In the genomic region with DNA sequence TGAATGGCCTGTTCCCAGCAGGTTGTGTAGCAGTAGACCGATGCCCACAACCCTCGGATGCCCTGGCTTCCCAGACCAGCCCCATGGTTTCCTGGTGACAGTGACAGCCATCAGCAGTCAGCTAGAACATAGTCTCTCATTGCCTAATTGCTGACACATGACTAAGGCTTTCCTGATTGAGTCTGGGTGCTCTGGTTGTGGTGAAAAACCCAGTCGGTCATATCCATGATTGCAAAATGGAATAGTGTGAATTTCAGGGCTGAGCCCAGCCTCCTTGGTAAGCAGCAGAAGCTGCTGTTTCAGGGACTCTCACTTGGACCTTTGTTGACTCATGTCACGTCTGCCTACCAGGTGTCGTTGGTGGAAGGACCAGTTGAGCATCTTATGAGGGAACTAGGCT, we compare ENCODE assay signal across 13 cellular contexts. TPM values are rescaled to one million over a fixed set of nuclear protein-coding genes. Genes with fewer than 3 reads are reported as not detected.
DNase-seq lines count a peak whose midpoint lies in the region; ATAC-seq and FAIRE-seq lines count a peak whose summit lies in the region.
"Had no signal": no experiment of that assay in that cellular context is flagged by ENCODE, and none has a peak within 500 bp of the region (broad histone marks: within the 10 kb centered on the region; RNA-seq: fewer than 3 reads in every experiment).

No MANE protein-coding gene starts in this region.

- H3K27ac Mint-ChIP-seq in activated CD4-positive, alpha-beta T cell treated with anti-CD3 and anti-CD28 coated beads, Interleukin-2, amount 10 ng/mL, durations not matched to agents 7 days and 5 days: no peak overlapping the region
- H3K27ac Mint-ChIP-seq: activated B cell treated with CpG ODN at 0.5 μM for 24 hours; activated naive CD8-positive, alpha-beta T cell treated with anti-CD3 and anti-CD28 coated beads, Interleukin-2, amount 50 U/mL, for 24 hours; naive B cell had no signal

- no peak for FAIRE-seq in small intestine (lab: Jason Lieb, UNC)
- FAIRE-seq: HTR-8/SVneo had no signal

- no peaks in the 10 kb centered on the region for H3K4me1 Mint-ChIP-seq in activated CD4-positive, alpha-beta T cell treated with anti-CD3 and anti-CD28 coated beads, Interleukin-2, amount 10 ng/mL, durations not matched to agents 7 days and 5 days
- H3K4me1 Mint-ChIP-seq: activated B cell treated with CpG ODN at 0.5 μM for 24 hours; activated naive CD8-positive, alpha-beta T cell treated with anti-CD3 and anti-CD28 coated beads, Interleukin-2, amount 50 U/mL, for 24 hours had no signal

- H3K4me1 ChIP-seq in adipocyte (ENCODE audit: control insufficient read depth, insufficient read depth, low read length) (peaks cover 18% of the 10 kb centered on the region), small intestine (ENCODE audit: control insufficient read depth in 2 of 2, insufficient read depth in 1 of 2, low read depth in 1 of 2, low read length in 1 of 2) (peaks cover 0 to 2% of the 10 kb centered on the region in 2 donors)

- CTCF ChIA-PET in activated CD4-positive, alpha-beta T cell treated with anti-CD3 and anti-CD28 coated beads, Interleukin-2, amount 10 ng/mL, durations not matched to agents 7 days and 5 days (lab: Charles Lee): no interaction called here

- intact Hi-C loops in left ventricle myocardium superior (cut with micrococcal nuclease): loop anchor here (5.0 kb wide), 1 partner anchor 34 kb away; a partner anchor contains a TSS

- H3K4me3 ChIP-seq in adipocyte (ENCODE audit: low read length) (no peak overlapping the region), small intestine (ENCODE audit: low read depth in 1 of 2, low read length in 2 of 2) (no peak overlapping the region)

- H3K36me3 ChIP-seq in adipocyte (ENCODE audit: control insufficient read depth, insufficient read depth, low read length, severe bottlenecking): peaks cover 51% of the 10 kb centered on the region
- peaks cover 0 to 4% of the 10 kb centered on the region in 2 donors for H3K36me3 ChIP-seq in small intestine (ENCODE audit: control insufficient read depth in 2 of 2, insufficient read depth in 2 of 2, low read length in 2 of 2)

- peak overlapping the region in 1 of 2 donors; percentile 37 for H3K27ac ChIP-seq in small intestine (ENCODE audit: low read depth in 1 of 2, low read length in 1 of 2)

- POLR2A ChIA-PET in activated CD4-positive, alpha-beta T cell treated with anti-CD3 and anti-CD28 coated beads, Interleukin-2, amount 10 ng/mL, durations not matched to agents 7 days and 5 days (lab: Charles Lee): no interaction called here

- H3K36me3 Mint-ChIP-seq in activated CD4-positive, alpha-beta T cell treated with anti-CD3 and anti-CD28 coated beads, Interleukin-2, amount 10 ng/mL, durations not matched to agents 7 days and 5 days (ENCODE audit: low read depth): peaks cover 5% of the 10 kb centered on the region

- H3K4me3 Mint-ChIP-seq in activated CD4-positive, alpha-beta T cell treated with anti-CD3 and anti-CD28 coated beads, Interleukin-2, amount 10 ng/mL, durations not matched to agents 7 days and 5 days: no peak overlapping the region
- H3K4me3 Mint-ChIP-seq: activated B cell treated with CpG ODN at 0.5 μM for 24 hours; activated naive CD8-positive, alpha-beta T cell treated with anti-CD3 and anti-CD28 coated beads, Interleukin-2, amount 50 U/mL, for 24 hours; naive B cell had no signal

- DNase-seq in HT1080 (ENCODE audit: low read depth): peak; percentile 20
- peak; percentile 80 for DNase-seq in adipocyte (ENCODE audit: low read depth)
- no peak for DNase-seq in left ventricle myocardium superior
- peak; percentile 31 for DNase-seq in small intestine
- no peak for DNase-seq in activated gamma-delta T cell treated with Interleukin-2 at 50 U/mL for 16 hours
- DNase-seq in activated CD4-positive, alpha-beta T cell treated with anti-CD3 and anti-CD28 coated beads, Interleukin-2, amount 10 ng/mL, durations not matched to agents 7 days and 5 days: no peak
- DNase-seq: activated B cell treated with CpG ODN at 0.5 μM for 24 hours; activated naive CD8-positive, alpha-beta T cell treated with anti-CD3 and anti-CD28 coated beads, Interleukin-2, amount 50 U/mL, for 24 hours; naive B cell; NCI-H446 treated with DMSO at 0.1 percent for 48 hours had no signal

- H3K27me3 Mint-ChIP-seq in activated CD4-positive, alpha-beta T cell treated with anti-CD3 and anti-CD28 coated beads, Interleukin-2, amount 10 ng/mL, durations not matched to agents 7 days and 5 days: no peaks in the 10 kb centered on the region
- H3K27me3 Mint-ChIP-seq: activated B cell treated with CpG ODN at 0.5 μM for 24 hours; activated naive CD8-positive, alpha-beta T cell treated with anti-CD3 and anti-CD28 coated beads, Interleukin-2, amount 50 U/mL, for 24 hours; naive B cell had no signal

- peak; percentile 76 for ATAC-seq in left ventricle myocardium superior
- ATAC-seq in HG03108 (IDR thresholded peaks at IDR 0.05; ENCODE audit: unreplicated experiment): no peak
- no peak for ATAC-seq in HG02571 (IDR thresholded peaks at IDR 0.05; ENCODE audit: unreplicated experiment)
- ATAC-seq: activated naive CD8-positive, alpha-beta T cell treated with anti-CD3 and anti-CD28 coated beads, Interleukin-2, amount 50 U/mL, for 24 hours had no signal

- WGBS in small intestine, 3 donors: 62 to 79% (median 74%) methylated on average over 5 of the region's 5 CpGs

- H3K27me3 ChIP-seq in adipocyte (replicated peaks; ENCODE audit: control insufficient read depth, insufficient read depth, low read length) (no peaks in the 10 kb centered on the region), small intestine (ENCODE audit: control insufficient read depth in 2 of 2, insufficient read depth in 2 of 2, low read length in 2 of 2) (no peaks in the 10 kb centered on the region)

- no peaks in the 10 kb centered on the region for H3K9me3 Mint-ChIP-seq in activated CD4-positive, alpha-beta T cell treated with anti-CD3 and anti-CD28 coated beads, Interleukin-2, amount 10 ng/mL, durations not matched to agents 7 days and 5 days
- H3K9me3 Mint-ChIP-seq: activated B cell treated with CpG ODN at 0.5 μM for 24 hours; activated naive CD8-positive, alpha-beta T cell treated with anti-CD3 and anti-CD28 coated beads, Interleukin-2, amount 50 U/mL, for 24 hours; naive B cell had no signal

- H3K9me3 ChIP-seq in adipocyte (ENCODE audit: control insufficient read depth, low read length) (no peaks in the 10 kb centered on the region), small intestine (ENCODE audit: control insufficient read depth, low read depth) (no peaks in the 10 kb centered on the region)

- no peak overlapping the region for H3K9ac ChIP-seq in adipocyte (ENCODE audit: low read length)

RNA-seq across cellular contexts. Expression of a gene that starts 36.6 kb away (rescaled TPM):
- 66.8 and 77.2 TPM in 2 replicates for total RNA-seq in HT1080 (2014; rRNA removed; shearing (Covaris generic))
- polyA plus RNA-seq in HT1080 (2015; cell fraction: cytosol; rRNA removed): 25.0 and 25.1 TPM in 2 replicates
- 57.6 and 62.5 TPM in 2 replicates for polyA plus RNA-seq in HT1080 (2015; cell fraction: nucleus; rRNA removed)
- total RNA-seq in left ventricle myocardium superior: 45.7 TPM
- 100 to 1,000 TPM; 148 to 461 (median 376) TPM for polyA plus RNA-seq in small intestine
- total RNA-seq in activated CD4-positive, alpha-beta T cell treated with anti-CD3 and anti-CD28 coated beads, Interleukin-2, amount 10 ng/mL, durations not matched to agents 7 days and 5 days: 10 to 100 TPM; 29.9 to 37.1 TPM

RNA-seq across cellular contexts. Expression of a gene that starts 42.9 kb away (rescaled TPM):
- total RNA-seq in HT1080 (2014; rRNA removed; shearing (Covaris generic)): 6.6 and 16.9 TPM in 2 replicates
- 11.8 and 14.4 TPM in 2 replicates for polyA plus RNA-seq in HT1080 (2015; cell fraction: cytosol; rRNA removed)
- polyA plus RNA-seq in HT1080 (2015; cell fraction: nucleus; rRNA removed): 27.1 and 28.4 TPM in 2 replicates
- 107 TPM for total RNA-seq in left ventricle myocardium superior
- 100 to 1,000 TPM in 2 of 3 donors, 10 to 100 TPM in 1; 99.6 to 207 (median 202) TPM for polyA plus RNA-seq in small intestine
- total RNA-seq in activated CD4-positive, alpha-beta T cell treated with anti-CD3 and anti-CD28 coated beads, Interleukin-2, amount 10 ng/mL, durations not matched to agents 7 days and 5 days: 10 to 100 TPM; 17.3 to 19.9 TPM

Comparison
In these comparisons a context has a peak if more than half of its experiments do, and no peak if none do; other contexts are left out.
1. DNase-seq: peak in HT1080 (single experiment), adipocyte (single experiment) and small intestine (single experiment); none in left ventricle myocardium superior (single experiment), activated gamma-delta T cell treated with Interleukin-2 at 50 U/mL for 16 hours (single experiment) and activated CD4-positive, alpha-beta T cell treated with anti-CD3 and anti-CD28 coated beads, Interleukin-2, amount 10 ng/mL, durations not matched to agents 7 days and 5 days (single experiment).